ENCODE assay signal across 25 cellular contexts in genomic region chr9:14671327-14671840, GRCh38. TPM values are rescaled to one million over a fixed set of nuclear protein-coding genes. Genes with fewer than 3 reads are reported as not detected.
"Had no signal": no experiment of that assay in that cellular context is flagged by ENCODE, and none has a peak within 500 bp of the region (broad histone marks: within the 10 kb centered on the region; RNA-seq: fewer than 3 reads in every experiment).

No MANE protein-coding gene starts in this region.

- FAIRE-seq: urothelium cell line had no signal

- H3K4me1 ChIP-seq: adrenal gland, gastrocnemius medialis, prostate gland, right atrium auricular region, tibial artery had no signal

- H3K27ac Mint-ChIP-seq: activated B cell treated with CpG ODN at 0.5 μM for 24 hours; activated CD4-positive, alpha-beta T cell treated with anti-CD3 and anti-CD28 coated beads, Interleukin-2, amount 10 ng/mL, durations not matched to agents 7 days and 5 days; activated naive CD4-positive, alpha-beta T cell treated with anti-CD3 and anti-CD28 coated beads, Interleukin-2, amount 50 U/mL, for 24 hours; effector memory CD8-positive, alpha-beta T cell; T-cell had no signal

- H3K4me3 Mint-ChIP-seq: activated B cell treated with CpG ODN at 0.5 μM for 24 hours; activated CD4-positive, alpha-beta T cell treated with anti-CD3 and anti-CD28 coated beads, Interleukin-2, amount 10 ng/mL, durations not matched to agents 7 days and 5 days; activated naive CD4-positive, alpha-beta T cell treated with anti-CD3 and anti-CD28 coated beads, Interleukin-2, amount 50 U/mL, for 24 hours; effector memory CD8-positive, alpha-beta T cell; naive B cell; T-cell had no signal

- H3K27me3 ChIP-seq: adrenal gland, gastrocnemius medialis, right atrium auricular region, tibial artery had no signal

- H3K9me3 Mint-ChIP-seq: activated B cell treated with CpG ODN at 0.5 μM for 24 hours; activated CD4-positive, alpha-beta T cell treated with anti-CD3 and anti-CD28 coated beads, Interleukin-2, amount 10 ng/mL, durations not matched to agents 7 days and 5 days; activated naive CD4-positive, alpha-beta T cell treated with anti-CD3 and anti-CD28 coated beads, Interleukin-2, amount 50 U/mL, for 24 hours; effector memory CD8-positive, alpha-beta T cell; naive B cell; T-cell had no signal

- H3K4me1 Mint-ChIP-seq: activated naive CD4-positive, alpha-beta T cell treated with anti-CD3 and anti-CD28 coated beads, Interleukin-2, amount 50 U/mL, for 24 hours had no signal

- H3K4me3 ChIP-seq: adrenal gland, gastrocnemius medialis, mucosa of descending colon, prostate gland, right atrium auricular region, tibial artery had no signal

- H3K27ac ChIP-seq: adrenal gland, gastrocnemius medialis, prostate gland, right atrium auricular region, tibial artery had no signal

- H3K27me3 Mint-ChIP-seq: activated B cell treated with CpG ODN at 0.5 μM for 24 hours; activated CD4-positive, alpha-beta T cell treated with anti-CD3 and anti-CD28 coated beads, Interleukin-2, amount 10 ng/mL, durations not matched to agents 7 days and 5 days; activated naive CD4-positive, alpha-beta T cell treated with anti-CD3 and anti-CD28 coated beads, Interleukin-2, amount 50 U/mL, for 24 hours; effector memory CD8-positive, alpha-beta T cell; naive B cell; T-cell had no signal

- H3K36me3 ChIP-seq: gastrocnemius medialis, prostate gland had no signal

- DNase-seq: activated B cell treated with CpG ODN at 0.5 μM for 24 hours; activated CD4-positive, alpha-beta T cell treated with anti-CD3 and anti-CD28 coated beads, Interleukin-2, amount 10 ng/mL, durations not matched to agents 7 days and 5 days; activated effector memory CD4-positive, alpha-beta T cell treated with Interleukin-2 at 50 U/mL for 16 hours; adrenal gland; effector memory CD8-positive, alpha-beta T cell; gastrocnemius medialis; head of caudate nucleus; left ventricle myocardium superior; mucosa of descending colon; naive B cell; stimulated activated CD4-positive, alpha-beta T cell treated with anti-CD3 and anti-CD28 coated beads, Interleukin-2, amount 100 ng/mL, for 24 hours; stimulated activated naive CD8-positive, alpha-beta T cell treated with anti-CD3 and anti-CD28 coated beads, Interleukin-15, Interleukin-2, amounts not matched to agents 100 U/mL and 50 U/mL, for 24 hours; substantia nigra; T-cell; tibial artery had no signal

- H3K9me3 ChIP-seq: gastrocnemius medialis, mucosa of descending colon, prostate gland, right atrium auricular region, tibial artery had no signal

- ATAC-seq: effector memory CD8-positive, alpha-beta T cell; gastrocnemius medialis; left ventricle myocardium superior; mucosa of descending colon; SK-N-SH treated with all-trans-retinoic acid at 6 μM for 48 hours; stimulated activated naive CD8-positive, alpha-beta T cell treated with anti-CD3 and anti-CD28 coated beads, Interleukin-15, Interleukin-2, amounts not matched to agents 100 U/mL and 50 U/mL, for 24 hours; T-cell had no signal

RNA-seq across cellular contexts. Expression of gene CER1, which starts 51.1 kb away (rescaled TPM):
- total RNA-seq: activated B cell treated with CpG ODN at 0.5 μM for 24 hours; activated CD4-positive, alpha-beta T cell treated with anti-CD3 and anti-CD28 coated beads, Interleukin-2, amount 10 ng/mL, durations not matched to agents 7 days and 5 days; activated CD8-positive, alpha-beta memory T cell treated with anti-CD3 and anti-CD28 coated beads for 36 hours; adrenal gland; cardiac septum; dermis microvascular lymphatic vessel endothelial cell; gastrocnemius medialis; left ventricle myocardium superior; osteocyte; prostate gland; right atrium auricular region; skeletal muscle tissue; T-cell had no signal
- polyA plus RNA-seq: adrenal gland had no signal
